In the genomic region with DNA sequence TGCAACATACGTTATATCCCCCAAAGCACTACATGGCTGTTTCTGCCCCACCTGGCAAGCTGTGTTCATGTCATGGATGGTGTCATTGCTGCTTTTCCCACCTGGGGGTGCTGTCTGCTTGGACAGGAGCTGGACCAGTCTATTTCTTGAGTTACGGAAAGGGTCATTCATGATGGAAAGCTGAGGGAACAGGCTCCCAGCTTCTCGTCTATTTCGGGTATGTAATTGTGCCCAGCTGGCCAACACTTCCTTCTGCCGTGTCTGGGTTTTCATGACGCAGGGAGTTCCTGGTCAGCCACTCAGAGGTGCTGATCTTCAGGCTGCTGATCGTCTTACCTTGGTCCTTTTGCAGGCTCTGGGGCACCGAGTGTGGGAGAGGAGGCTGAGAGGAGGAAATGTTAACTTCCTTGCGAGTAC, we compare ENCODE assay signal across 9 cellular contexts. TPM values are rescaled to one million over a fixed set of nuclear protein-coding genes. Genes with fewer than 3 reads are reported as not detected.
DNase-seq lines count a peak whose midpoint lies in the region; ATAC-seq, FAIRE-seq and TF ChIP-seq lines count a peak whose summit lies in the region.
"Had no signal": no experiment of that assay in that cellular context is flagged by ENCODE, and none has a peak within 500 bp of the region (broad histone marks: within the 10 kb centered on the region; RNA-seq: fewer than 3 reads in every experiment).

No MANE protein-coding gene starts in this region.

- no peak for TF ChIP-seq EP300 in esophagus muscularis mucosa (IDR thresholded peaks at IDR 0.05)

- peaks cover 9% of the 10 kb centered on the region for H3K4me1 Mint-ChIP-seq in neural crest cell

- no peak overlapping the region for H3K27ac Mint-ChIP-seq in neural crest cell (ENCODE audit: unreplicated experiment)
- H3K27ac Mint-ChIP-seq: stimulated activated effector memory CD8-positive, alpha-beta T cell treated with anti-CD3 and anti-CD28 coated beads, Interleukin-12 subunit alpha, Interleukin-12 subunit beta, amount 100 ng/mL, for 72 hours had no signal

- H3K27me3 ChIP-seq in A673 (replicated peaks; ENCODE audit: insufficient read depth, low read depth, low read length, poor library complexity) (peaks cover 13% of the 10 kb centered on the region), PC-3 (ENCODE audit: low read length) (no peaks in the 10 kb centered on the region), esophagus muscularis mucosa (no peaks in the 10 kb centered on the region)

- no peaks in the 10 kb centered on the region for H3K9me3 ChIP-seq in A673 (ENCODE audit: low read depth, low read length, poor library complexity, severe bottlenecking)
- H3K9me3 ChIP-seq in PC-3 (ENCODE audit: low read length): no peaks in the 10 kb centered on the region
- H3K9me3 ChIP-seq in esophagus muscularis mucosa: no peaks in the 10 kb centered on the region

- no peak overlapping the region for H3K4me2 ChIP-seq in PC-3 (ENCODE audit: low read length)

- no peak overlapping the region for H3K4me3 Mint-ChIP-seq in neural crest cell
- H3K4me3 Mint-ChIP-seq: stimulated activated effector memory CD8-positive, alpha-beta T cell treated with anti-CD3 and anti-CD28 coated beads, Interleukin-12 subunit alpha, Interleukin-12 subunit beta, amount 100 ng/mL, for 72 hours had no signal

- H3K9ac ChIP-seq in PC-3 (ENCODE audit: low read length): no peak overlapping the region

- H3K4me1 ChIP-seq in A673 (ENCODE audit: insufficient read depth, low read length, poor library complexity, severe bottlenecking) (no peaks in the 10 kb centered on the region), PC-3 (ENCODE audit: insufficient read depth, low read length) (peaks cover 12% of the 10 kb centered on the region), esophagus muscularis mucosa (peaks cover 0 to 4% (median 0%) of the 10 kb centered on the region in 4 donors)

- H3K27ac ChIP-seq in A673 (ENCODE audit: low read depth, low read length, poor library complexity, severe bottlenecking) (no peak overlapping the region), PC-3 (ENCODE audit: low read length) (no peak overlapping the region), esophagus muscularis mucosa (replicated peaks in 1 of 4) (no peak overlapping the region)

- DNase-seq in A673 (ENCODE audit: low spot score) (peak; percentile 60), GM12891 (ENCODE audit: insufficient read length, low spot score) (no peak), PC-3 (peak; percentile 60), esophagus muscularis mucosa (ENCODE audit: extremely low spot score) (no peak), neural crest cell (ENCODE audit: low read depth, low spot score) (peak; percentile 54), T-helper 1 cell (no peak)
- DNase-seq in activated CD8-positive, alpha-beta memory T cell treated with anti-CD3 and anti-CD28 coated beads for 24 hours: no peak

- intact Hi-C loops in A673 (cut with micrococcal nuclease; ENCODE audit: unreplicated experiment) (loop anchor here (5.0 kb wide), 1 partner anchor 423 kb away; no protein-coding TSS in a partner anchor), PC-3 (cut with micrococcal nuclease) (no loop called here), esophagus muscularis mucosa (cut with DNase I) (loop anchor here (5.0 kb wide), 1 partner anchor 423 kb away; no protein-coding TSS in a partner anchor)

- H3K27me3 Mint-ChIP-seq in neural crest cell (ENCODE audit: low read depth): no peaks in the 10 kb centered on the region

- no peaks in the 10 kb centered on the region for H3K79me2 ChIP-seq in PC-3 (ENCODE audit: low read length)

- peak; percentile 73 for FAIRE-seq in GM12891 (lab: Jason Lieb, UNC)

- H2AFZ ChIP-seq in PC-3 (ENCODE audit: low read length): no peak overlapping the region

- ATAC-seq in PC-3 (0 out of 2 replicates have a peak, but pooled peaks have one; percentile 40), GM19452 (IDR thresholded peaks at IDR 0.05; ENCODE audit: unreplicated experiment) (no peak)
- ATAC-seq: stimulated activated effector memory CD8-positive, alpha-beta T cell treated with anti-CD3 and anti-CD28 coated beads, Interleukin-12 subunit alpha, Interleukin-12 subunit beta, amount 100 ng/mL, for 72 hours had no signal

- H3K4me3 ChIP-seq in A673 (ENCODE audit: low read depth, low read length, poor library complexity, severe bottlenecking): no peak overlapping the region
- no peak overlapping the region for H3K4me3 ChIP-seq in PC-3 (ENCODE audit: low read length)
- H3K4me3 ChIP-seq in esophagus muscularis mucosa: no peak overlapping the region

- TF ChIP-seq CTCF in A673 (conservative IDR thresholded peaks at IDR 0.05; ENCODE audit: low read depth, low read length) (peak; percentile 68), PC-3 (conservative IDR thresholded peaks at IDR 0.05; ENCODE audit: low read depth, low read length) (peak; percentile 70), esophagus muscularis mucosa (IDR thresholded peaks at IDR 0.05) (peak; percentile 36 to 61 (median 45)), neural crest cell (conservative IDR thresholded peaks at IDR 0.05) (peak; percentile 68)

- POLR2A ChIA-PET in A673 (lab: Charles Lee; ENCODE audit: low non-redundant PET): no interaction called here
- POLR2A ChIA-PET in PC-3 (lab: Charles Lee; ENCODE audit: unreplicated experiment): no interaction called here

- no peaks in the 10 kb centered on the region for H3K9me2 ChIP-seq in PC-3 (replicated peaks; ENCODE audit: low read length)

- BruUV-seq in A673 (replicated peaks; lab: Mats Ljungman, UMichigan) (no TSS peak), PC-3 (replicated peaks; lab: Mats Ljungman, UMichigan) (no TSS peak)

- H3F3A ChIP-seq in PC-3 (ENCODE audit: low read length, unreplicated experiment): no peaks in the 10 kb centered on the region

- TF ChIP-seq POLR2A in GM12891 (IDR thresholded peaks at IDR 0.05; ENCODE audit: low read depth, low read length) (no peak), esophagus muscularis mucosa (IDR thresholded peaks at IDR 0.05; ENCODE audit: low read depth) (no peak)

- H3K36me3 ChIP-seq in A673 (ENCODE audit: insufficient read depth, low read length, poor library complexity, severe bottlenecking) (no peaks in the 10 kb centered on the region), PC-3 (ENCODE audit: low read depth, low read length) (no peaks in the 10 kb centered on the region), esophagus muscularis mucosa (no peaks in the 10 kb centered on the region)

- no peaks in the 10 kb centered on the region for H4K20me1 ChIP-seq in PC-3 (ENCODE audit: low read length)

- H3K9me3 Mint-ChIP-seq in neural crest cell: no peaks in the 10 kb centered on the region
- H3K9me3 Mint-ChIP-seq: stimulated activated effector memory CD8-positive, alpha-beta T cell treated with anti-CD3 and anti-CD28 coated beads, Interleukin-12 subunit alpha, Interleukin-12 subunit beta, amount 100 ng/mL, for 72 hours had no signal

- WGBS in esophagus muscularis mucosa: 42% methylated on average over 9 of the region's 9 CpGs

- no peaks in the 10 kb centered on the region for H3K36me3 Mint-ChIP-seq in neural crest cell (ENCODE audit: low read depth)
- H3K36me3 Mint-ChIP-seq: stimulated activated effector memory CD8-positive, alpha-beta T cell treated with anti-CD3 and anti-CD28 coated beads, Interleukin-12 subunit alpha, Interleukin-12 subunit beta, amount 100 ng/mL, for 72 hours had no signal

- CTCF ChIA-PET in A673 (lab: Charles Lee) (interaction anchor here (0.7 to 1.4 kb wide), 6 partner anchors 9 to 424 kb away, joined by 3 to 7 read pairs (median 4); partner anchors contain the start of gene BTBD16), PC-3 (lab: Charles Lee) (interaction anchor here (1.4 kb wide), 1 partner anchor 19 kb away, joined by 5 read pairs; no protein-coding TSS in a partner anchor)

TF ChIP-seq in GM12891, 5 proteins besides CTCF, POLR2A, EP300 and RAD21:
- TF ChIP-seq POLR2AphosphoS5 (IDR thresholded peaks at IDR 0.05; ENCODE audit: low read depth, low read length): no peak
- no peak for TF ChIP-seq POU2F2 (IDR thresholded peaks at IDR 0.05; ENCODE audit: low read depth, low read length)
- TF ChIP-seq SPI1 (IDR thresholded peaks at IDR 0.05; ENCODE audit: low read depth, low read length): no peak
- TF ChIP-seq TAF1 (IDR thresholded peaks at IDR 0.05; ENCODE audit: low read depth, low read length): no peak
- no peak for TF ChIP-seq PAX5 (IDR thresholded peaks at IDR 0.05; ENCODE audit: insufficient read depth, low read length, severe bottlenecking)

RNA-seq across cellular contexts. Expression of gene BTBD16, which starts 8.6 kb away (rescaled TPM):
- total RNA-seq in A673 (2021): not detected in 2 replicates
- polyA plus RNA-seq in GM12891 (2012; ENCODE audit: low read depth, missing spikeins): 0.21 TPM
- not detected in 2 replicates for total RNA-seq in PC-3 (2014; rRNA removed)
- under 1 TPM in 1 of 4 donors, not detected in 3; 0.29 TPM for total RNA-seq in esophagus muscularis mucosa
- total RNA-seq in neural crest cell: not detected in 2 replicates

Comparison
In these comparisons a context has a peak if more than half of its experiments do, and no peak if none do; other contexts are left out.
1. DNase-seq: peak in A673 (single experiment), PC-3 (single experiment) and neural crest cell (single experiment); none in GM12891 (single experiment), esophagus muscularis mucosa (single experiment), activated CD8-positive, alpha-beta memory T cell treated with anti-CD3 and anti-CD28 coated beads for 24 hours (single experiment) and T-helper 1 cell (0 of 5).
2. Peak in every context shown above with its lines, with median percentiles within 50 percentile points of each other: CTCF ChIP-seq.